ENCODE assay signal across 30 cellular contexts in genomic region chrX:109578916-109579315, GRCh38. TPM values are rescaled to one million over a fixed set of nuclear protein-coding genes. Genes with fewer than 3 reads are reported as not detected.
"Had no signal": no experiment of that assay in that cellular context is flagged by ENCODE, and none has a peak within 500 bp of the region (broad histone marks: within the 10 kb centered on the region; RNA-seq: fewer than 3 reads in every experiment).

No MANE protein-coding gene starts in this region.

- H3K9me3 Mint-ChIP-seq: activated CD4-positive, alpha-beta memory T cell treated with anti-CD3 and anti-CD28 coated beads for 36 hours; activated CD4-positive, alpha-beta T cell treated with anti-CD3 and anti-CD28 coated beads, Interleukin-2, amount 10 ng/mL, durations not matched to agents 24 days and 14 days; activated naive CD4-positive, alpha-beta T cell treated with anti-CD3 and anti-CD28 coated beads for 36 hours; activated naive CD4-positive, alpha-beta T cell treated with anti-CD3 and anti-CD28 coated beads, Interleukin-2, amount 50 U/mL, for 72 hours; activated naive CD8-positive, alpha-beta T cell treated with anti-CD3 and anti-CD28 coated beads, Interleukin-2, amount 10 ng/mL, durations not matched to agents 7 days and 5 days; activated T-helper 1 cell treated with anti-CD3 and anti-CD28 coated beads, Interleukin-12 subunit alpha, Interleukin-12 subunit beta, Interleukin-2, Interleukin-4 antibody, amounts not matched to agents 30 ng/mL and 10 ng/mL and 1 ng/mL, durations not matched to agents 14 hours and 24 hours and 36 hours; activated T-helper 2 cell treated with anti-CD3 and anti-CD28 coated beads, Interferon-gamma antibody, Interleukin-2, Interleukin-4, amounts not matched to agents 10 μg/mL and 5 μg/mL and 100 μg/mL, durations not matched to agents 14 hours and 24 hours and 36 hours had no signal

- DNase-seq: activated CD4-positive, alpha-beta memory T cell treated with anti-CD3 and anti-CD28 coated beads for 36 hours; activated CD4-positive, alpha-beta T cell treated with anti-CD3 and anti-CD28 coated beads for 36 hours; activated CD4-positive, alpha-beta T cell treated with anti-CD3 and anti-CD28 coated beads, Interleukin-2, amount 10 ng/mL, durations not matched to agents 24 days and 14 days; activated CD4-positive, CD25-positive, alpha-beta regulatory T cell; activated CD4-positive, CD25-positive, alpha-beta regulatory T cell treated with anti-CD3 and anti-CD28 coated beads, Interleukin-2, amount 50 U/mL, for 72 hours; activated CD8-positive, alpha-beta memory T cell treated with anti-CD3 and anti-CD28 coated beads, Interleukin-2, amount 10 ng/mL, durations not matched to agents 7 days and 5 days; activated CD8-positive, alpha-beta memory T cell treated with anti-CD3 and anti-CD28 coated beads, Interleukin-2, amount 50 U/mL, for 4 hours; activated CD8-positive, alpha-beta T cell treated with anti-CD3 and anti-CD28 coated beads, Interleukin-2, amount 10 ng/mL, durations not matched to agents 7 days and 5 days; activated effector memory CD4-positive, alpha-beta T cell treated with anti-CD3 and anti-CD28 coated beads, Interleukin-2, amount 50 U/mL, for 16 hours; activated naive CD4-positive, alpha-beta T cell treated with anti-CD3 and anti-CD28 coated beads for 36 hours; activated naive CD8-positive, alpha-beta T cell treated with anti-CD3 and anti-CD28 coated beads, Interleukin-2, amount 10 ng/mL, durations not matched to agents 7 days and 5 days; activated T-cell treated with anti-CD3 and anti-CD28 coated beads, Interleukin-2, amount 50 U/mL, for 1 hour; activated T-cell treated with anti-CD3 and anti-CD28 coated beads, Interleukin-2, amount 50 U/mL, for 48 hours; body of pancreas; caudate nucleus; cortex of kidney; dorsolateral prefrontal cortex; effector memory CD4-positive, alpha-beta T cell; endodermal cell; erythroblast; foreskin keratinocyte; heart right ventricle; T-helper 2 cell had no signal

- H3K36me3 ChIP-seq: esophagus muscularis mucosa, gastroesophageal sphincter, heart right ventricle had no signal

- H3K27me3 ChIP-seq: body of pancreas, esophagus muscularis mucosa, gastroesophageal sphincter had no signal

- FAIRE-seq: colon had no signal

- H3K4me3 Mint-ChIP-seq: activated CD4-positive, alpha-beta memory T cell treated with anti-CD3 and anti-CD28 coated beads for 36 hours; activated CD4-positive, alpha-beta T cell treated with anti-CD3 and anti-CD28 coated beads for 36 hours; activated CD4-positive, alpha-beta T cell treated with anti-CD3 and anti-CD28 coated beads, Interleukin-2, amount 10 ng/mL, durations not matched to agents 24 days and 14 days; activated CD8-positive, alpha-beta memory T cell treated with anti-CD3 and anti-CD28 coated beads, Interleukin-2, amount 10 ng/mL, durations not matched to agents 7 days and 5 days; activated CD8-positive, alpha-beta T cell treated with anti-CD3 and anti-CD28 coated beads, Interleukin-2, amount 10 ng/mL, durations not matched to agents 7 days and 5 days; activated naive CD4-positive, alpha-beta T cell treated with anti-CD3 and anti-CD28 coated beads for 36 hours; activated naive CD8-positive, alpha-beta T cell treated with anti-CD3 and anti-CD28 coated beads, Interleukin-2, amount 10 ng/mL, durations not matched to agents 7 days and 5 days; activated T-helper 1 cell treated with anti-CD3 and anti-CD28 coated beads, Interleukin-12 subunit alpha, Interleukin-12 subunit beta, Interleukin-2, Interleukin-4 antibody, amounts not matched to agents 30 ng/mL and 10 ng/mL and 1 ng/mL, durations not matched to agents 14 hours and 24 hours and 36 hours; endodermal cell had no signal

- ATAC-seq: activated CD4-positive, alpha-beta T cell treated with anti-CD3 and anti-CD28 coated beads for 36 hours; activated CD8-positive, alpha-beta memory T cell treated with anti-CD3 and anti-CD28 coated beads, Interleukin-2, amount 10 ng/mL, durations not matched to agents 7 days and 5 days; activated CD8-positive, alpha-beta T cell treated with anti-CD3 and anti-CD28 coated beads, Interleukin-2, amount 10 ng/mL, durations not matched to agents 7 days and 5 days; activated naive CD4-positive, alpha-beta T cell treated with anti-CD3 and anti-CD28 coated beads, Interleukin-2, amount 50 U/mL, for 72 hours; body of pancreas; foreskin keratinocyte; gastroesophageal sphincter; heart right ventricle had no signal

- H3K36me3 Mint-ChIP-seq: activated CD4-positive, alpha-beta memory T cell treated with anti-CD3 and anti-CD28 coated beads for 36 hours; activated naive CD4-positive, alpha-beta T cell treated with anti-CD3 and anti-CD28 coated beads, Interleukin-2, amount 50 U/mL, for 72 hours; activated naive CD8-positive, alpha-beta T cell treated with anti-CD3 and anti-CD28 coated beads, Interleukin-2, amount 10 ng/mL, durations not matched to agents 7 days and 5 days had no signal

- H3K4me1 ChIP-seq: body of pancreas, esophagus muscularis mucosa, foreskin keratinocyte, gastroesophageal sphincter, heart right ventricle had no signal

- H3K4me3 ChIP-seq: body of pancreas, dorsolateral prefrontal cortex, esophagus muscularis mucosa, gastroesophageal sphincter, heart right ventricle had no signal

- H3K27ac Mint-ChIP-seq: activated CD4-positive, alpha-beta memory T cell treated with anti-CD3 and anti-CD28 coated beads for 36 hours; activated CD4-positive, alpha-beta T cell treated with anti-CD3 and anti-CD28 coated beads for 36 hours; activated CD4-positive, alpha-beta T cell treated with anti-CD3 and anti-CD28 coated beads, Interleukin-2, amount 10 ng/mL, durations not matched to agents 24 days and 14 days; activated CD8-positive, alpha-beta memory T cell treated with anti-CD3 and anti-CD28 coated beads, Interleukin-2, amount 10 ng/mL, durations not matched to agents 7 days and 5 days; activated CD8-positive, alpha-beta T cell treated with anti-CD3 and anti-CD28 coated beads, Interleukin-2, amount 10 ng/mL, durations not matched to agents 7 days and 5 days; activated naive CD4-positive, alpha-beta T cell treated with anti-CD3 and anti-CD28 coated beads for 36 hours; activated naive CD4-positive, alpha-beta T cell treated with anti-CD3 and anti-CD28 coated beads, Interleukin-2, amount 50 U/mL, for 72 hours; activated naive CD8-positive, alpha-beta T cell treated with anti-CD3 and anti-CD28 coated beads, Interleukin-2, amount 10 ng/mL, durations not matched to agents 7 days and 5 days; activated T-helper 1 cell treated with anti-CD3 and anti-CD28 coated beads, Interleukin-12 subunit alpha, Interleukin-12 subunit beta, Interleukin-2, Interleukin-4 antibody, amounts not matched to agents 30 ng/mL and 10 ng/mL and 1 ng/mL, durations not matched to agents 14 hours and 24 hours and 36 hours; activated T-helper 2 cell treated with anti-CD3 and anti-CD28 coated beads, Interferon-gamma antibody, Interleukin-2, Interleukin-4, amounts not matched to agents 10 μg/mL and 5 μg/mL and 100 μg/mL, durations not matched to agents 14 hours and 24 hours and 36 hours; endodermal cell had no signal

- H3K9me3 ChIP-seq: body of pancreas, esophagus muscularis mucosa, gastroesophageal sphincter, heart right ventricle had no signal

- H3K27ac ChIP-seq: body of pancreas, dorsolateral prefrontal cortex, esophagus muscularis mucosa, foreskin keratinocyte, gastroesophageal sphincter, heart right ventricle had no signal

- H3K4me1 Mint-ChIP-seq: activated CD4-positive, alpha-beta T cell treated with anti-CD3 and anti-CD28 coated beads for 36 hours; activated CD4-positive, alpha-beta T cell treated with anti-CD3 and anti-CD28 coated beads, Interleukin-2, amount 10 ng/mL, durations not matched to agents 24 days and 14 days; activated CD8-positive, alpha-beta memory T cell treated with anti-CD3 and anti-CD28 coated beads, Interleukin-2, amount 10 ng/mL, durations not matched to agents 7 days and 5 days; activated naive CD8-positive, alpha-beta T cell treated with anti-CD3 and anti-CD28 coated beads, Interleukin-2, amount 10 ng/mL, durations not matched to agents 7 days and 5 days had no signal

- H3K27me3 Mint-ChIP-seq: activated CD4-positive, alpha-beta memory T cell treated with anti-CD3 and anti-CD28 coated beads for 36 hours had no signal

RNA-seq across cellular contexts. Expression of gene KCNE5, which starts 46.1 kb away (rescaled TPM):
- total RNA-seq: body of pancreas, esophagus muscularis mucosa, glomerular endothelial cell had no signal
